Comparison of ENCODE assay signal across 1 cellular context in genomic region chr20:50237349-50237748, GRCh38.
TF ChIP-seq lines count a peak whose summit lies in the region.

No MANE protein-coding gene starts in this region.

TF ChIP-seq in HepG2, 621 proteins besides CTCF, POLR2A, EP300 and RAD21 (continued from another document and continues in another):
- TF ChIP-seq HIC2 (CRISPR knock-in tag; IDR thresholded peaks at IDR 0.05; ENCODE audit: low read depth), result peak; percentile 41; the same call in 1 of the 2 replicates
- 0 out of 2 replicates have a peak, but pooled peaks have one; percentile 39 for TF ChIP-seq ZNF776 (CRISPR knock-in tag; IDR thresholded peaks at IDR 0.05)
- no peak for TF ChIP-seq ZFP37 (CRISPR knock-in tag; IDR thresholded peaks at IDR 0.05; ENCODE audit: borderline replicate concordance)
- TF ChIP-seq ZNF746 (CRISPR knock-in tag; IDR thresholded peaks at IDR 0.05), result peak; percentile 28; the same call in 1 of the 2 replicates
- TF ChIP-seq, protein P1, sequence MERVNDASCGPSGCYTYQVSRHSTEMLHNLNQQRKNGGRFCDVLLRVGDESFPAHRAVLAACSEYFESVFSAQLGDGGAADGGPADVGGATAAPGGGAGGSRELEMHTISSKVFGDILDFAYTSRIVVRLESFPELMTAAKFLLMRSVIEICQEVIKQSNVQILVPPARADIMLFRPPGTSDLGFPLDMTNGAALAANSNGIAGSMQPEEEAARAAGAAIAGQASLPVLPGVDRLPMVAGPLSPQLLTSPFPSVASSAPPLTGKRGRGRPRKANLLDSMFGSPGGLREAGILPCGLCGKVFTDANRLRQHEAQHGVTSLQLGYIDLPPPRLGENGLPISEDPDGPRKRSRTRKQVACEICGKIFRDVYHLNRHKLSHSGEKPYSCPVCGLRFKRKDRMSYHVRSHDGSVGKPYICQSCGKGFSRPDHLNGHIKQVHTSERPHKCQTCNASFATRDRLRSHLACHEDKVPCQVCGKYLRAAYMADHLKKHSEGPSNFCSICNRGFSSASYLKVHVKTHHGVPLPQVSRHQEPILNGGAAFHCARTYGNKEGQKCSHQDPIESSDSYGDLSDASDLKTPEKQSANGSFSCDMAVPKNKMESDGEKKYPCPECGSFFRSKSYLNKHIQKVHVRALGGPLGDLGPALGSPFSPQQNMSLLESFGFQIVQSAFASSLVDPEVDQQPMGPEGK (CRISPR knock-in tag; IDR thresholded peaks at IDR 0.05), result no peak
- TF ChIP-seq, protein P2, sequence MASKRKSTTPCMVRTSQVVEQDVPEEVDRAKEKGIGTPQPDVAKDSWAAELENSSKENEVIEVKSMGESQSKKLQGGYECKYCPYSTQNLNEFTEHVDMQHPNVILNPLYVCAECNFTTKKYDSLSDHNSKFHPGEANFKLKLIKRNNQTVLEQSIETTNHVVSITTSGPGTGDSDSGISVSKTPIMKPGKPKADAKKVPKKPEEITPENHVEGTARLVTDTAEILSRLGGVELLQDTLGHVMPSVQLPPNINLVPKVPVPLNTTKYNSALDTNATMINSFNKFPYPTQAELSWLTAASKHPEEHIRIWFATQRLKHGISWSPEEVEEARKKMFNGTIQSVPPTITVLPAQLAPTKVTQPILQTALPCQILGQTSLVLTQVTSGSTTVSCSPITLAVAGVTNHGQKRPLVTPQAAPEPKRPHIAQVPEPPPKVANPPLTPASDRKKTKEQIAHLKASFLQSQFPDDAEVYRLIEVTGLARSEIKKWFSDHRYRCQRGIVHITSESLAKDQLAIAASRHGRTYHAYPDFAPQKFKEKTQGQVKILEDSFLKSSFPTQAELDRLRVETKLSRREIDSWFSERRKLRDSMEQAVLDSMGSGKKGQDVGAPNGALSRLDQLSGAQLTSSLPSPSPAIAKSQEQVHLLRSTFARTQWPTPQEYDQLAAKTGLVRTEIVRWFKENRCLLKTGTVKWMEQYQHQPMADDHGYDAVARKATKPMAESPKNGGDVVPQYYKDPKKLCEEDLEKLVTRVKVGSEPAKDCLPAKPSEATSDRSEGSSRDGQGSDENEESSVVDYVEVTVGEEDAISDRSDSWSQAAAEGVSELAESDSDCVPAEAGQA (IDR thresholded peaks at IDR 0.05; ENCODE audit: low read depth), result no peak
- TF ChIP-seq, protein P2 (CRISPR knock-in tag; IDR thresholded peaks at IDR 0.05; ENCODE audit: borderline replicate concordance), result no peak
- TF ChIP-seq EHMT2 (IDR thresholded peaks at IDR 0.05; ENCODE audit: borderline replicate concordance, low read depth, low read length), result no peak
- TF ChIP-seq ZNF660 (CRISPR knock-in tag; IDR thresholded peaks at IDR 0.05; ENCODE audit: borderline replicate concordance, low read depth), result no peak
- TF ChIP-seq JARID2 (CRISPR knock-in tag; IDR thresholded peaks at IDR 0.05; ENCODE audit: insufficient replicate concordance), result no peak
- TF ChIP-seq MTA1 (CRISPR knock-in tag; IDR thresholded peaks at IDR 0.05; ENCODE audit: borderline replicate concordance), result no peak
- no peak for TF ChIP-seq ZNF260 (CRISPR knock-in tag; IDR thresholded peaks at IDR 0.05; ENCODE audit: borderline replicate concordance, low read depth)
- no peak for TF ChIP-seq MXD4 (CRISPR knock-in tag; IDR thresholded peaks at IDR 0.05)
- no peak for TF ChIP-seq MYNN (CRISPR knock-in tag; IDR thresholded peaks at IDR 0.05; ENCODE audit: low read depth)
- no peak for TF ChIP-seq KDM4B (CRISPR knock-in tag; IDR thresholded peaks at IDR 0.05)
- TF ChIP-seq ZNF614 (CRISPR knock-in tag; IDR thresholded peaks at IDR 0.05; ENCODE audit: borderline replicate concordance), result peak; percentile 22; the same call in 1 of the 2 replicates
- no peak for TF ChIP-seq ZNF562 (CRISPR knock-in tag; IDR thresholded peaks at IDR 0.05; ENCODE audit: borderline replicate concordance)
- no peak for TF ChIP-seq CSRNP2 (CRISPR knock-in tag; conservative IDR thresholded peaks at IDR 0.05; ENCODE audit: low read depth)
- TF ChIP-seq ZNF432 (CRISPR knock-in tag; IDR thresholded peaks at IDR 0.05; ENCODE audit: borderline replicate concordance), result no peak
- TF ChIP-seq ISX (CRISPR knock-in tag; conservative IDR thresholded peaks at IDR 0.05), result no peak
- TF ChIP-seq STAT5B (CRISPR knock-in tag; IDR thresholded peaks at IDR 0.05), result no peak
- no peak for TF ChIP-seq FLYWCH1 (CRISPR knock-in tag; IDR thresholded peaks at IDR 0.05)
- TF ChIP-seq GLI4 (CRISPR knock-in tag; IDR thresholded peaks at IDR 0.05; ENCODE audit: borderline replicate concordance), result no peak
- no peak for TF ChIP-seq ZNF292 (CRISPR knock-in tag; IDR thresholded peaks at IDR 0.05; ENCODE audit: borderline replicate concordance, low read depth)
- TF ChIP-seq ZNF558 (CRISPR knock-in tag; IDR thresholded peaks at IDR 0.05; ENCODE audit: borderline replicate concordance), result no peak
- TF ChIP-seq FOXC1 (CRISPR knock-in tag; IDR thresholded peaks at IDR 0.05; ENCODE audit: borderline replicate concordance), result no peak
- no peak for TF ChIP-seq MXI1 (IDR thresholded peaks at IDR 0.05; ENCODE audit: borderline replicate concordance, low read depth, low read length)
- no peak; the same call in 1 of the 2 replicates for TF ChIP-seq SOX13 (IDR thresholded peaks at IDR 0.05)
- TF ChIP-seq SOX13 (CRISPR knock-in tag; conservative IDR thresholded peaks at IDR 0.05 in 1 of 2, IDR thresholded peaks at IDR 0.05 in 1 of 2), result peak in 1 of 2 experiments; percentile 89; a peak in 2 of 4 replicates
- no peak for TF ChIP-seq TRIM24 (CRISPR knock-in tag; IDR thresholded peaks at IDR 0.05)
- TF ChIP-seq ZNF605 (CRISPR knock-in tag; IDR thresholded peaks at IDR 0.05), result no peak
- TF ChIP-seq EEA1 (CRISPR knock-in tag; IDR thresholded peaks at IDR 0.05; ENCODE audit: borderline replicate concordance), result no peak
- TF ChIP-seq, protein P3, sequence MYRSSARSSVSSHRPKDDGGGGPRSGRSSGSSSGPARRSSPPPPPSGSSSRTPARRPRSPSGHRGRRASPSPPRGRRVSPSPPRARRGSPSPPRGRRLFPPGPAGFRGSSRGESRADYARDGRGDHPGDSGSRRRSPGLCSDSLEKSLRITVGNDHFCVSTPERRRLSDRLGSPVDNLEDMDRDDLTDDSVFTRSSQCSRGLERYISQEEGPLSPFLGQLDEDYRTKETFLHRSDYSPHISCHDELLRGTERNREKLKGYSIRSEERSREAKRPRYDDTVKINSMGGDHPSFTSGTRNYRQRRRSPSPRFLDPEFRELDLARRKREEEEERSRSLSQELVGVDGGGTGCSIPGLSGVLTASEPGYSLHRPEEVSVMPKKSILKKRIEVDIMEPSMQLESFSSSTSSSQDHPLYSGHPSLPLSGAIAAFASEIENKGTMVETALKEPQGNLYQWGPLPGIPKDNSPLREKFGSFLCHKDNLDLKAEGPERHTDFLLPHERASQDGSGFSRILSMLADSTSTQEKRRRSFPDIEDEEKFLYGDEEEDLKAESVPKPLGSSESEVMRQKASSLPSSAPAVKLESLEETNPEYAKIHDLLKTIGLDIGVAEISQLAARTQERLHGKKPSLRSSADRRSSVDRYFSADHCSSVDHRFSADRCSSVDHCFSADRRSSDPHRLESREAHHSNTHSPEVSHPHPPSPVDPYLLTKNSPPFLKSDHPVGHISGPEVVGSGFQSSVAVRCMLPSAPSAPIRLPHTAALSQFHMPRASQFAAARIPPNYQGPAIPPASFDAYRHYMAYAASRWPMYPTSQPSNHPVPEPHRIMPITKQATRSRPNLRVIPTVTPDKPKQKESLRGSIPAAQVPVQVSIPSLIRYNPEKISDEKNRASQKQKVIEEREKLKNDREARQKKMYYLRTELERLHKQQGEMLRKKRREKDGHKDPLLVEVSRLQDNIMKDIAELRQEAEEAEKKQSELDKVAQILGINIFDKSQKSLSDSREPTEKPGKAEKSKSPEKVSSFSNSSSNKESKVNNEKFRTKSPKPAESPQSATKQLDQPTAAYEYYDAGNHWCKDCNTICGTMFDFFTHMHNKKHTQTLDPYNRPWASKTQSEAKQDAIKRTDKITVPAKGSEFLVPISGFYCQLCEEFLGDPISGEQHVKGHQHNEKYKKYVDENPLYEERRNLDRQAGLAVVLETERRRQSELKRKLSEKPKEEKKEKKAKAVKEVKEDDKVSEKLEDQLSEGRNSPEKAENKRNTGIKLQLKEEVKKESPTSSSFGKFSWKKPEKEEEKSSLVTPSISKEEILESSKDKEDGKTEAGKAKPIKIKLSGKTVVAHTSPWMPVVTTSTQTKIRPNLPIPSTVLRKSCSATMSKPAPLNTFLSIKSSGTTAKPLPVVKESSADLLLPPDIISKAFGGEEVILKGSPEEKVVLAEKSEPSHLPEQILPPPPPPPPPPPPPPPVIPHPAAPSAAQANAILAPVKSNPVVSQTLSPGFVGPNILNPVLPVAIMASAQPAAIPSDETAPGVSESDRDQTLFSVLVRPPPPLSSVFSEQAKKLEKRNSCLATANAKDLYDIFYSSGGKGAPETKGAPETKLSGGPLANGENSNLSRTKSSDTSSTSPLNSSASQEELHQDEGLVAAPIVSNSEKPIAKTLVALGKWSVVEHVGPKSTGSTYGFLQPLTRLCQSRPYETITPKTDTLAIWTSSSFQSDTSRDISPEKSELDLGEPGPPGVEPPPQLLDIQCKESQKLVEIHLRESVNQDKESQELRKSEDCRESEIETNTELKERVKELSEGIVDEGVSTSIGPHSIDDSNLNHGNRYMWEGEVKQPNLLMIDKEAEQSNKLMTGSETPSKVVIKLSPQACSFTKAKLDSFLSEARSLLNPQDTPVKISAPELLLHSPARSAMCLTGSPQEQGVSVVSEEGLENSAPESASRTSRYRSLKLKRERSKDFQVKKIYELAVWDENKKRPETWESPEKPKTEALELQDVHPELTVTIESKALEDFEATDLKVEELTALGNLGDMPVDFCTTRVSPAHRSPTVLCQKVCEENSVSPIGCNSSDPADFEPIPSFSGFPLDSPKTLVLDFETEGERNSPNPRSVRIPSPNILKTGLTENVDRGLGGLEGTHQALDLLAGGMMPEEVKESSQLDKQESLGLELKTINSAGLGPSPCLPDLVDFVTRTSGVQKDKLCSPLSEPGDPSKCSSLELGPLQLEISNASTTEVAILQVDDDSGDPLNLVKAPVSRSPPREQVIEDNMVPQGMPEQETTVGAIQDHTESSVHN (CRISPR knock-in tag; IDR thresholded peaks at IDR 0.05), result no peak
- TF ChIP-seq DZIP1 (CRISPR knock-in tag; IDR thresholded peaks at IDR 0.05), result no peak
- TF ChIP-seq ZNF615 (CRISPR knock-in tag; IDR thresholded peaks at IDR 0.05; ENCODE audit: borderline replicate concordance), result no peak
- TF ChIP-seq DDIT3 (CRISPR knock-in tag; IDR thresholded peaks at IDR 0.05), result no peak
- TF ChIP-seq KMT2B (CRISPR knock-in tag; IDR thresholded peaks at IDR 0.05), result no peak
- TF ChIP-seq HDAC1 (CRISPR knock-in tag; IDR thresholded peaks at IDR 0.05), result 0 out of 2 replicates have a peak, but pooled peaks have one; percentile 31
- TF ChIP-seq MIER3 (CRISPR knock-in tag; IDR thresholded peaks at IDR 0.05; ENCODE audit: borderline replicate concordance), result no peak
